In genomic region chr2:26034597-26035067, GRCh38 we compare ENCODE assay signal across 8 cellular contexts. TPM values are rescaled to one million over a fixed set of nuclear protein-coding genes. Genes with fewer than 3 reads are reported as not detected.
DNase-seq lines count a peak whose midpoint lies in the region; ATAC-seq and TF ChIP-seq lines count a peak whose summit lies in the region.

No MANE protein-coding gene starts in this region.

- H3K27me3 ChIP-seq in esophagus (ENCODE audit: control insufficient read depth in 1 of 2, insufficient read depth in 2 of 2, low read length in 2 of 2) = no peaks in the 10 kb centered on the region
- no peaks in the 10 kb centered on the region for H3K27me3 ChIP-seq in parathyroid adenoma (ENCODE audit: control insufficient read depth, insufficient read depth, low read length)

- 1% methylated on average over 24 of the region's 24 CpGs for WGBS in esophagus, 2 donors

- H3K9me3 Mint-ChIP-seq in activated T-cell treated with anti-CD3 and anti-CD28 coated beads, Interleukin-2, amount 50 U/mL, for 4 hours = no peaks in the 10 kb centered on the region

- H2AFZ ChIP-seq in parathyroid adenoma = peak overlapping the region; percentile 97

- peak overlapping the region; percentile 94 to 96 for H3K4me3 ChIP-seq in esophagus (ENCODE audit: low read depth in 1 of 2, low read length in 2 of 2)
- peak overlapping the region; percentile 93 for H3K4me3 ChIP-seq in parathyroid adenoma (ENCODE audit: low read depth, low read length)

- peak; percentile 3 to 4 for ATAC-seq in activated T-cell treated with anti-CD3 and anti-CD28 coated beads, Interleukin-2, amount 50 U/mL, for 4 hours
- ATAC-seq in GM19467 (IDR thresholded peaks at IDR 0.05; ENCODE audit: unreplicated experiment) = no peak

- peak overlapping the region; percentile 98 for H3K4me3 Mint-ChIP-seq in activated T-cell treated with anti-CD3 and anti-CD28 coated beads, Interleukin-2, amount 50 U/mL, for 4 hours

- H3K4me2 ChIP-seq in parathyroid adenoma (ENCODE audit: low read length) = peak overlapping the region; percentile 77

- H3K27me3 Mint-ChIP-seq in activated T-cell treated with anti-CD3 and anti-CD28 coated beads, Interleukin-2, amount 50 U/mL, for 4 hours (ENCODE audit: low read depth) = no peaks in the 10 kb centered on the region

- H3K79me2 ChIP-seq in parathyroid adenoma = peaks cover 46% of the 10 kb centered on the region

- H3K4me1 ChIP-seq in esophagus (ENCODE audit: control insufficient read depth in 2 of 2, insufficient read depth in 2 of 2, low read length in 1 of 2) (peaks cover 0 to 10% of the 10 kb centered on the region in 2 donors), parathyroid adenoma (peaks cover 7% of the 10 kb centered on the region)

- H3K4me1 Mint-ChIP-seq in activated T-cell treated with anti-CD3 and anti-CD28 coated beads, Interleukin-2, amount 50 U/mL, for 4 hours (ENCODE audit: low read depth) = peaks cover 31% of the 10 kb centered on the region

- no peaks in the 10 kb centered on the region for H3K9me3 ChIP-seq in esophagus (ENCODE audit: control insufficient read depth in 2 of 2, insufficient read depth in 1 of 2, low read depth in 1 of 2, low read length in 1 of 2)
- no peaks in the 10 kb centered on the region for H3K9me3 ChIP-seq in parathyroid adenoma (ENCODE audit: control insufficient read depth, low read length)

- H3K36me3 ChIP-seq in esophagus (ENCODE audit: control insufficient read depth in 2 of 2, insufficient read depth in 2 of 2, low read length in 1 of 2) (no peaks in the 10 kb centered on the region), parathyroid adenoma (ENCODE audit: control insufficient read depth, insufficient read depth, low read length) (no peaks in the 10 kb centered on the region)

- DNase-seq in activated T-cell treated with anti-CD3 and anti-CD28 coated beads, Interleukin-2, amount 50 U/mL, for 4 hours = no peak
- no peak for DNase-seq in activated T-cell treated with anti-CD3 and anti-CD28 coated beads, Interleukin-2, amount 50 U/mL, for 1 hour
- DNase-seq in SW480 (ENCODE audit: low spot score) = peak; percentile 65
- DNase-seq in HPDE6-E6E7 (ENCODE audit: extremely low spot score) = no peak
- DNase-seq in 8988T = no peak

- peak overlapping the region; percentile 99 for H3K27ac ChIP-seq in esophagus (ENCODE audit: low read depth in 2 of 2, low read length in 1 of 2)
- H3K27ac ChIP-seq in parathyroid adenoma = peak overlapping the region; percentile 96

- peak overlapping the region; percentile 82 for H3K9ac ChIP-seq in parathyroid adenoma

- peaks cover 3% of the 10 kb centered on the region for H3K36me3 Mint-ChIP-seq in activated T-cell treated with anti-CD3 and anti-CD28 coated beads, Interleukin-2, amount 50 U/mL, for 4 hours (ENCODE audit: insufficient read depth)

- TF ChIP-seq CTCF in parathyroid adenoma (IDR thresholded peaks at IDR 0.05) = no peak

RNA-seq across cellular contexts. Expression of gene RAB10, which starts 0.7 kb away (rescaled TPM):
- 100 to 1,000 TPM; 135 to 155 (median 146) TPM for total RNA-seq in activated T-cell treated with anti-CD3 and anti-CD28 coated beads, Interleukin-2, amount 50 U/mL, for 4 hours
- polyA plus RNA-seq in esophagus = 100 to 1,000 TPM; 190 to 320 TPM

RNA-seq across cellular contexts. Expression of gene KIF3C, which starts 52.3 kb away (rescaled TPM):
- 1 to 10 TPM; 1.1 to 2.2 (median 1.7) TPM for total RNA-seq in activated T-cell treated with anti-CD3 and anti-CD28 coated beads, Interleukin-2, amount 50 U/mL, for 4 hours
- polyA plus RNA-seq in esophagus = 1 to 10 TPM in 1 of 2 donors, under 1 TPM in 1; 0.98 to 1.0 TPM
